ENCODE assay signal across 19 cellular contexts in genomic region chr11:115578275-115578674, GRCh38.
DNase-seq lines count a peak whose midpoint lies in the region; ATAC-seq and TF ChIP-seq lines count a peak whose summit lies in the region.
"Had no signal": no experiment of that assay in that cellular context is flagged by ENCODE, and none has a peak within 500 bp of the region (broad histone marks: within the 10 kb centered on the region; RNA-seq: fewer than 3 reads in every experiment).

No MANE protein-coding gene starts in this region.

- H2BK5ac ChIP-seq in trophoblast cell (ENCODE audit: low read depth, low read length, poor library complexity) (no peak overlapping the region), H9 (ENCODE audit: insufficient read length, low read length) (no peak overlapping the region)

- DNase-seq in Daoy (ENCODE audit: low read depth) (peak; percentile 19), M059J (ENCODE audit: low read depth) (peak; percentile 64), glutamatergic neuron (no peak), trophoblast cell (no peak), H9 (no peak), WERI-Rb-1 (no peak)
- no peak for DNase-seq in naive thymus-derived CD4-positive, alpha-beta T cell
- DNase-seq: 8988T; Calu3; CD8-positive, alpha-beta T cell; DMS79 treated with DMSO at 0.1 percent for 48 hours; EL; GOT3 had no signal

- H3K79me2 ChIP-seq in trophoblast cell (ENCODE audit: control insufficient read depth, insufficient read depth, low read length, poor library complexity) (no peaks in the 10 kb centered on the region), H9 (ENCODE audit: insufficient read depth, low read length) (no peaks in the 10 kb centered on the region)

- H4K91ac ChIP-seq in trophoblast cell (ENCODE audit: low read depth, low read length) (peak overlapping the region; percentile 16), H9 (ENCODE audit: insufficient read length, low read depth, low read length) (no peak overlapping the region)

- no peak overlapping the region for H3K18ac ChIP-seq in trophoblast cell (ENCODE audit: low read length)
- no peak overlapping the region for H3K18ac ChIP-seq in H9 (ENCODE audit: insufficient read length, low read depth, low read length)

- H3K79me1 ChIP-seq in trophoblast cell (ENCODE audit: low read length) (peaks cover 18% of the 10 kb centered on the region), H9 (ENCODE audit: insufficient read depth, low read depth, low read length, poor library complexity, severe bottlenecking) (no peaks in the 10 kb centered on the region)

- H3K4me1 Mint-ChIP-seq in glutamatergic neuron (ENCODE audit: low read depth, unreplicated experiment) (peaks cover 61% of the 10 kb centered on the region), H9 (peaks cover 30 to 34% of the 10 kb centered on the region in 2 experiments)
- no peaks in the 10 kb centered on the region for H3K4me1 Mint-ChIP-seq in naive thymus-derived CD4-positive, alpha-beta T cell
- H3K4me1 Mint-ChIP-seq: B cell, IgD-negative memory B cell had no signal

- no peak overlapping the region for H2AFZ ChIP-seq in trophoblast cell (ENCODE audit: insufficient read depth, low read length, poor library complexity)
- H2AFZ ChIP-seq in H9 (ENCODE audit: low read length), result no peak overlapping the region

- H3K23ac ChIP-seq in trophoblast cell (ENCODE audit: low read length) (no peak overlapping the region), H9 (ENCODE audit: insufficient read length, low read depth, low read length) (no peak overlapping the region)

- H2BK120ac ChIP-seq in trophoblast cell (ENCODE audit: insufficient read depth, low read length, poor library complexity), result no peak overlapping the region
- no peak overlapping the region for H2BK120ac ChIP-seq in H9 (ENCODE audit: low read depth, low read length, poor library complexity, severe bottlenecking)

- peaks cover 27 to 31% of the 10 kb centered on the region in 2 experiments for H3K4me1 ChIP-seq in trophoblast cell (ENCODE audit: control insufficient read depth in 1 of 2, insufficient read depth in 2 of 2, low read length in 2 of 2)
- peaks cover 17% of the 10 kb centered on the region for H3K4me1 ChIP-seq in H9 (ENCODE audit: insufficient read depth, low read length)
- no peaks in the 10 kb centered on the region for H3K4me1 ChIP-seq in naive thymus-derived CD4-positive, alpha-beta T cell (ENCODE audit: control insufficient read depth in 2 of 2, insufficient read depth in 2 of 2, low read length in 2 of 2)
- H3K4me1 ChIP-seq: HAP-1 had no signal

- H3K14ac ChIP-seq in trophoblast cell (ENCODE audit: low read length), result no peak overlapping the region
- H3K14ac ChIP-seq in H9 (ENCODE audit: insufficient read depth, low read length), result no peak overlapping the region

- H3K36me3 ChIP-seq in trophoblast cell (ENCODE audit: control insufficient read depth in 1 of 2, insufficient read depth in 2 of 2, low read length in 2 of 2), result no peaks in the 10 kb centered on the region
- H3K36me3 ChIP-seq in naive thymus-derived CD4-positive, alpha-beta T cell (ENCODE audit: control insufficient read depth in 2 of 3, insufficient read depth in 3 of 3, low read length in 3 of 3), result no peaks in the 10 kb centered on the region
- H3K36me3 ChIP-seq in WERI-Rb-1, result no peaks in the 10 kb centered on the region
- H3K36me3 ChIP-seq: BLaER1 treated with 17β-estradiol and CSF1 and Interleukin-3, amounts not matched to agents 10 nM and 100 nM; HAP-1 had no signal

- no peak overlapping the region for H2AK5ac ChIP-seq in trophoblast cell (ENCODE audit: low read length)
- H2AK5ac ChIP-seq in H9 (ENCODE audit: insufficient read length, low read length), result no peak overlapping the region

- intact Hi-C loops in naive thymus-derived CD4-positive, alpha-beta T cell (cut with micrococcal nuclease), result no loop called here

- no peaks in the 10 kb centered on the region for H3K36me3 Mint-ChIP-seq in glutamatergic neuron (ENCODE audit: unreplicated experiment)
- no peaks in the 10 kb centered on the region for H3K36me3 Mint-ChIP-seq in H9 (ENCODE audit: insufficient read depth in 1 of 3, low read depth in 3 of 3)
- no peaks in the 10 kb centered on the region for H3K36me3 Mint-ChIP-seq in naive thymus-derived CD4-positive, alpha-beta T cell
- H3K36me3 Mint-ChIP-seq: CD8-positive, alpha-beta T cell; IgD-negative memory B cell had no signal

- POLR2A ChIA-PET in naive thymus-derived CD4-positive, alpha-beta T cell (lab: Charles Lee), result no interaction called here

- H3K4me2 ChIP-seq in trophoblast cell (ENCODE audit: low read length) (no peak overlapping the region), H9 (ENCODE audit: insufficient read depth, insufficient read length, low read length) (no peak overlapping the region)
- H3K4me2 ChIP-seq: BLaER1 treated with 17β-estradiol and CSF1 and Interleukin-3, amounts not matched to agents 10 nM and 100 nM had no signal

- no peak overlapping the region for H3K4me3 ChIP-seq in trophoblast cell (ENCODE audit: low read depth, low read length)
- no peak overlapping the region for H3K4me3 ChIP-seq in naive thymus-derived CD4-positive, alpha-beta T cell (ENCODE audit: low read length)
- H3K4me3 ChIP-seq in WERI-Rb-1 (ENCODE audit: low read depth, low read length), result no peak overlapping the region
- H3K4me3 ChIP-seq: BLaER1 treated with 17β-estradiol and CSF1 and Interleukin-3, amounts not matched to agents 10 nM and 100 nM; GM12878; HAP-1 had no signal

- H3K56ac ChIP-seq in H9 (ENCODE audit: insufficient read length, low read depth, low read length), result no peak overlapping the region

- H3K9ac ChIP-seq in trophoblast cell (ENCODE audit: low read length) (no peak overlapping the region), H9 (ENCODE audit: extremely low read depth, insufficient read length, low read length) (no peak overlapping the region)
- H3K9ac ChIP-seq: BLaER1 treated with 17β-estradiol and CSF1 and Interleukin-3, amounts not matched to agents 10 nM and 100 nM had no signal

- TF ChIP-seq CTCF in glutamatergic neuron (IDR thresholded peaks at IDR 0.05; ENCODE audit: partially characterized antibody, unreplicated experiment) (no peak), H9 (conservative IDR thresholded peaks at IDR 0.05) (no peak), WERI-Rb-1 (IDR thresholded peaks at IDR 0.05; ENCODE audit: low read depth, low read length) (no peak)

- H2BK12ac ChIP-seq in trophoblast cell (ENCODE audit: low read length) (peak overlapping the region; percentile 7), H9 (ENCODE audit: insufficient read length, low read depth, low read length) (no peak overlapping the region)

- peaks cover 11% of the 10 kb centered on the region for H3K27me3 Mint-ChIP-seq in glutamatergic neuron (ENCODE audit: unreplicated experiment)
- H3K27me3 Mint-ChIP-seq in H9 (ENCODE audit: low read depth), result peaks cover 17% of the 10 kb centered on the region
- H3K27me3 Mint-ChIP-seq in naive thymus-derived CD4-positive, alpha-beta T cell, result peaks cover 0 to 14% (median 0%) of the 10 kb centered on the region in 5 donors
- H3K27me3 Mint-ChIP-seq: B cell had no signal

- H4K8ac ChIP-seq in trophoblast cell (ENCODE audit: low read depth, low read length) (no peak overlapping the region), H9 (replicated peaks; ENCODE audit: insufficient read length, low read depth, low read length) (no peak overlapping the region)

- H3K9me3 ChIP-seq in trophoblast cell (ENCODE audit: insufficient read depth, low read depth, low read length), result no peaks in the 10 kb centered on the region
- no peaks in the 10 kb centered on the region for H3K9me3 ChIP-seq in H9 (ENCODE audit: control insufficient read depth, low read depth, low read length)
- no peaks in the 10 kb centered on the region for H3K9me3 ChIP-seq in naive thymus-derived CD4-positive, alpha-beta T cell (ENCODE audit: control insufficient read depth in 2 of 3, low read length in 3 of 3)
- no peaks in the 10 kb centered on the region for H3K9me3 ChIP-seq in WERI-Rb-1 (ENCODE audit: severe bottlenecking)
- H3K9me3 ChIP-seq: BLaER1 treated with 17β-estradiol and CSF1 and Interleukin-3, amounts not matched to agents 10 nM and 100 nM; HAP-1 had no signal

- no peak overlapping the region for H3K27ac ChIP-seq in trophoblast cell (ENCODE audit: low read depth, low read length)
- no peak overlapping the region for H3K27ac ChIP-seq in H9 (ENCODE audit: insufficient read length, low read depth, low read length)
- no peak overlapping the region for H3K27ac ChIP-seq in naive thymus-derived CD4-positive, alpha-beta T cell (ENCODE audit: low read depth, low read length)
- H3K27ac ChIP-seq in WERI-Rb-1, result no peak overlapping the region
- H3K27ac ChIP-seq: BLaER1 treated with 17β-estradiol and CSF1 and Interleukin-3, amounts not matched to agents 10 nM and 100 nM had no signal

- H4K5ac ChIP-seq in H9 (ENCODE audit: insufficient read length, low read depth, low read length), result no peak overlapping the region

- H2BK15ac ChIP-seq in H9 (ENCODE audit: low read depth, low read length), result no peak overlapping the region

- H3K27me3 ChIP-seq in trophoblast cell (ENCODE audit: insufficient read depth, low read length) (no peaks in the 10 kb centered on the region), H9 (ENCODE audit: insufficient read depth, low read length) (no peaks in the 10 kb centered on the region), WERI-Rb-1 (ENCODE audit: insufficient read depth, low read depth, severe bottlenecking) (no peaks in the 10 kb centered on the region)
- no peaks in the 10 kb centered on the region for H3K27me3 ChIP-seq in naive thymus-derived CD4-positive, alpha-beta T cell (ENCODE audit: control insufficient read depth in 2 of 2, insufficient read depth in 2 of 2, low read length in 2 of 2)
- H3K27me3 ChIP-seq: BLaER1 treated with 17β-estradiol and CSF1 and Interleukin-3, amounts not matched to agents 10 nM and 100 nM had no signal

- H3K27ac Mint-ChIP-seq in glutamatergic neuron (ENCODE audit: unreplicated experiment) (peak overlapping the region; percentile 95), H9 (no peak overlapping the region)
- no peak overlapping the region for H3K27ac Mint-ChIP-seq in naive thymus-derived CD4-positive, alpha-beta T cell
- H3K27ac Mint-ChIP-seq: B cell; CD8-positive, alpha-beta T cell; IgD-negative memory B cell had no signal

- H4K12ac ChIP-seq in trophoblast cell (ENCODE audit: low read depth, low read length), result no peak overlapping the region

- CTCF ChIA-PET in naive thymus-derived CD4-positive, alpha-beta T cell (lab: Charles Lee), result no interaction called here

- peaks cover 16% of the 10 kb centered on the region for H3K9me3 Mint-ChIP-seq in glutamatergic neuron (ENCODE audit: unreplicated experiment)
- peaks cover 0 to 2% of the 10 kb centered on the region in 2 experiments; a peak in 2 of 5 replicates for H3K9me3 Mint-ChIP-seq in H9
- peaks cover 0 to 11% (median 3%) of the 10 kb centered on the region in 11 donors for H3K9me3 Mint-ChIP-seq in naive thymus-derived CD4-positive, alpha-beta T cell
- H3K9me3 Mint-ChIP-seq: CD8-positive, alpha-beta T cell had no signal

- no peak overlapping the region for H2BK20ac ChIP-seq in H9 (ENCODE audit: low read depth, low read length, poor library complexity, severe bottlenecking)

- H3K4ac ChIP-seq in trophoblast cell (ENCODE audit: low read depth, low read length), result no peak overlapping the region
- no peak overlapping the region for H3K4ac ChIP-seq in H9 (ENCODE audit: low read depth, low read length)

- no peak for ATAC-seq in naive thymus-derived CD4-positive, alpha-beta T cell
- no peak for ATAC-seq in HG02571 (IDR thresholded peaks at IDR 0.05; ENCODE audit: unreplicated experiment)
- ATAC-seq: CD8-positive, alpha-beta T cell; GM12878 had no signal

- H3T11ph ChIP-seq in H9 (ENCODE audit: low read length), result no peak overlapping the region

- H3K4me3 Mint-ChIP-seq in glutamatergic neuron (ENCODE audit: unreplicated experiment) (no peak overlapping the region), H9 (no peak overlapping the region)
- H3K4me3 Mint-ChIP-seq in naive thymus-derived CD4-positive, alpha-beta T cell, result no peak overlapping the region
- H3K4me3 Mint-ChIP-seq: B cell; CD8-positive, alpha-beta T cell had no signal

- no peaks in the 10 kb centered on the region for H4K20me1 ChIP-seq in H9 (ENCODE audit: control insufficient read depth, insufficient read depth, insufficient read length)
- H4K20me1 ChIP-seq: BLaER1 treated with 17β-estradiol and CSF1 and Interleukin-3, amounts not matched to agents 10 nM and 100 nM had no signal

- no peaks in the 10 kb centered on the region for H3K23me2 ChIP-seq in H9 (ENCODE audit: insufficient read length, low read depth, low read length, poor library complexity, severe bottlenecking)

Comparison
In these comparisons a context has a peak if more than half of its experiments do, and no peak if none do; other contexts are left out.
1. DNase-seq: peak in Daoy (single experiment) and M059J (single experiment); none in glutamatergic neuron (single experiment), trophoblast cell (0 of 2), H9 (single experiment), naive thymus-derived CD4-positive, alpha-beta T cell (0 of 9) and WERI-Rb-1 (single experiment).